Comparison of ENCODE assay signal across 12 cellular contexts in genomic region chr2:199464614-199465352, GRCh38. TPM values are rescaled to one million over a fixed set of nuclear protein-coding genes. Genes with fewer than 3 reads are reported as not detected.
DNase-seq lines count a peak whose midpoint lies in the region; ATAC-seq, FAIRE-seq and TF ChIP-seq lines count a peak whose summit lies in the region.
"Had no signal": no experiment of that assay in that cellular context is flagged by ENCODE, and none has a peak within 500 bp of the region (broad histone marks: within the 10 kb centered on the region; RNA-seq: fewer than 3 reads in every experiment).

No MANE protein-coding gene starts in this region.

- 42% methylated on average over 41 of the region's 44 CpGs for WGBS in HepG2 (ENCODE audit: low lambda C conversion rate)
- WGBS in right lobe of liver (ENCODE audit: insufficient coverage, low coverage, low lambda C conversion rate, missing lambda C conversion rate), result 4% methylated on average over 13 of the region's 44 CpGs
- WGBS in transverse colon (ENCODE audit: low coverage in 1 of 2), 2 donors, result 8 to 11% methylated on average over 8 to 41 of the region's 44 CpGs

- peaks cover 4 to 50% (median 25%) of the 10 kb centered on the region in 7 donors for H3K9me3 Mint-ChIP-seq in naive B cell

- no peak overlapping the region for H2AFZ ChIP-seq in HepG2 (ENCODE audit: low read length)
- H2AFZ ChIP-seq: parathyroid adenoma had no signal

- H3K36me3 Mint-ChIP-seq in naive B cell, result peaks cover 12 to 21% of the 10 kb centered on the region in 2 donors

- peak overlapping the region in 6 of 8 donors; percentile 14 to 75 (median 59) for H3K4me3 Mint-ChIP-seq in naive B cell

- TF ChIP-seq RAD21 in HepG2 (CRISPR knock-in tag; IDR thresholded peaks at IDR 0.05), result no peak

- CTCF ChIA-PET in HepG2 (lab: Yijun Ruan, JAX; ENCODE audit: low intra/inter-chr PET ratio, low total read pairs), result no interaction called here

- H3K9me3 ChIP-seq in HepG2 (ENCODE audit: low read length), result no peaks in the 10 kb centered on the region
- H3K9me3 ChIP-seq in right lobe of liver, result no peaks in the 10 kb centered on the region
- no peaks in the 10 kb centered on the region for H3K9me3 ChIP-seq in transverse colon
- H3K9me3 ChIP-seq in HAP-1, result no peaks in the 10 kb centered on the region

- H3K4me1 ChIP-seq in HepG2 (ENCODE audit: insufficient read depth, low read length) (peaks cover 30% of the 10 kb centered on the region), right lobe of liver (peaks cover 0 to 26% (median 7%) of the 10 kb centered on the region in 4 donors), transverse colon (peaks cover 6 to 55% (median 32%) of the 10 kb centered on the region in 4 donors), HAP-1 (peaks cover 12% of the 10 kb centered on the region)
- H3K4me1 ChIP-seq: parathyroid adenoma had no signal

- H3K4me3 ChIP-seq in HepG2 (replicated peaks in 1 of 3; ENCODE audit: insufficient read depth in 1 of 3, low read depth in 2 of 3, low read length in 3 of 3), result no peak overlapping the region
- H3K4me3 ChIP-seq in right lobe of liver, result no peak overlapping the region
- H3K4me3 ChIP-seq in transverse colon, result peak overlapping the region; percentile 15 to 98 (median 70)
- no peak overlapping the region for H3K4me3 ChIP-seq in HAP-1

- H3K27ac ChIP-seq in HepG2 (ENCODE audit: extremely low read length, insufficient read depth, low read length), result no peak overlapping the region
- H3K27ac ChIP-seq in right lobe of liver, result no peak overlapping the region
- H3K27ac ChIP-seq in cingulate gyrus (ENCODE audit: low read depth, low read length), result peak overlapping the region; percentile 39
- peak overlapping the region; percentile 83 to 90 (median 87) for H3K27ac ChIP-seq in transverse colon
- H3K27ac ChIP-seq: KMS-11, parathyroid adenoma had no signal

- DNase-seq in HepG2 (ENCODE audit: low spot score), result no peak
- DNase-seq in right lobe of liver, result no peak
- no peak for DNase-seq in naive B cell
- DNase-seq in transverse colon, result peak; percentile 44
- no peak for DNase-seq in NCI-H524 (lab: John Stamatoyannopoulos, UW)
- DNase-seq in NCI-H2227 treated with DMSO at 0.1 percent for 48 hours (lab: John Stamatoyannopoulos, UW), result no peak
- DNase-seq in HAP-1 (ENCODE audit: low spot score in 2 of 2), result no peak
- DNase-seq: stimulated activated CD4-positive, alpha-beta T cell treated with anti-CD3 and anti-CD28 coated beads, Interleukin-4, amount 100 ng/mL, for 4 hours had no signal

- in situ Hi-C loops in HepG2 (cut with HindIII; ENCODE audit: extremely low pct_ligation_motif_present, low pct_unique_long_range_greater_than_20kb), result no loop called here
- in situ Hi-C loops in transverse colon (cut with MboI; ENCODE audit: low pct_ligation_motif_present in 1 of 4, low pct_unique_long_range_greater_than_20kb in 1 of 4, low sequenced_read_pairs in 3 of 4), result no loop called here
- in situ Hi-C loops in HAP-1 (cut with MboI; ENCODE audit: low sequenced_read_pairs), result no loop called here

- POLR2A ChIA-PET in HepG2 (lab: Yijun Ruan, JAX), result no interaction called here

- FAIRE-seq in HepG2 (lab: Jason Lieb, UNC), result no peak

- no peaks in the 10 kb centered on the region for H3K79me2 ChIP-seq in HepG2 (ENCODE audit: insufficient read depth, low read length)
- H3K79me2 ChIP-seq: parathyroid adenoma had no signal

- intact Hi-C loops in HepG2 (cut with micrococcal nuclease; ENCODE audit: unreplicated experiment) (loop anchor here (5.0 kb wide), 1 partner anchor 442 kb away; no protein-coding TSS in a partner anchor), right lobe of liver (cut with DNase I) (no loop called here), transverse colon (cut with DNase I; ENCODE audit: low total_unique reads) (no loop called here)

- ATAC-seq in HepG2, result no peak
- ATAC-seq in right lobe of liver, result no peak
- ATAC-seq in naive B cell (ENCODE audit: low read depth in 2 of 2), result no peak
- ATAC-seq: Panc1 had no signal

- TF ChIP-seq POLR2A in HepG2 (IDR thresholded peaks at IDR 0.05; ENCODE audit: insufficient read depth in 1 of 2, low read depth in 2 of 2, low read length in 2 of 2) (no peak), right lobe of liver (IDR thresholded peaks at IDR 0.05) (no peak), transverse colon (IDR thresholded peaks at IDR 0.05) (peak; percentile 36)

- no peak overlapping the region for H3K9ac ChIP-seq in HepG2 (ENCODE audit: insufficient read depth, low read depth, low read length)
- H3K9ac ChIP-seq: KMS-11, parathyroid adenoma had no signal

- peaks cover 20 to 92% of the 10 kb centered on the region in 2 experiments for H3K27me3 ChIP-seq in HepG2 (ENCODE audit: control insufficient read depth in 1 of 2, insufficient read depth in 2 of 2, low read length in 2 of 2)
- H3K27me3 ChIP-seq in right lobe of liver, result peaks cover 20 to 72% of the 10 kb centered on the region in 2 donors
- H3K27me3 ChIP-seq in transverse colon, result peaks cover 100% of the 10 kb centered on the region
- no peaks in the 10 kb centered on the region for H3K27me3 ChIP-seq in HAP-1 (ENCODE audit: low read depth)

- no peak overlapping the region for H3K4me2 ChIP-seq in HepG2 (ENCODE audit: low read depth, low read length)
- H3K4me2 ChIP-seq: KMS-11 had no signal

- 0 out of 2 replicates have a peak, but pooled peaks cover 3% of the 10 kb centered on the region for H4K20me1 ChIP-seq in HepG2 (ENCODE audit: insufficient read depth, low read length)

- peak overlapping the region in 2 of 6 donors; percentile 93 to 96 for H3K27ac Mint-ChIP-seq in naive B cell

- peaks cover 6 to 26% (median 6%) of the 10 kb centered on the region in 3 donors for H3K4me1 Mint-ChIP-seq in naive B cell

- no peak for TF ChIP-seq CTCF in HepG2 (CRISPR knock-in tag; IDR thresholded peaks at IDR 0.05)
- no peak for TF ChIP-seq CTCF in right lobe of liver (IDR thresholded peaks at IDR 0.05)
- no peak for TF ChIP-seq CTCF in transverse colon (IDR thresholded peaks at IDR 0.05)

- H3K36me3 ChIP-seq in HepG2 (replicated peaks in 1 of 2; ENCODE audit: control insufficient read depth in 1 of 2, insufficient read depth in 2 of 2, low read length in 2 of 2) (no peaks in the 10 kb centered on the region), right lobe of liver (no peaks in the 10 kb centered on the region), transverse colon (no peaks in the 10 kb centered on the region), HAP-1 (replicated peaks) (no peaks in the 10 kb centered on the region)

- no TSS peak for BruUV-seq in HepG2 (replicated peaks; lab: Mats Ljungman, UMichigan)

- H3K27me3 Mint-ChIP-seq in naive B cell, result peaks cover 60 to 77% (median 72%) of the 10 kb centered on the region in 3 donors

- no peak for TF ChIP-seq EP300 in HepG2 (IDR thresholded peaks at IDR 0.05; ENCODE audit: low read depth in 2 of 2, low read length in 2 of 2)
- TF ChIP-seq EP300 in HepG2 (CRISPR knock-in tag; IDR thresholded peaks at IDR 0.05; ENCODE audit: borderline replicate concordance), result no peak
- no peak for TF ChIP-seq EP300 in transverse colon (IDR thresholded peaks at IDR 0.05; ENCODE audit: low read depth)

TF ChIP-seq in HepG2, 621 proteins besides CTCF, POLR2A, EP300 and RAD21:
- TF ChIP-seq EZH2 (conservative IDR thresholded peaks at IDR 0.05; ENCODE audit: low read depth, low read length), result peak; percentile 89
- no peak for TF ChIP-seq CEBPG (CRISPR knock-in tag; IDR thresholded peaks at IDR 0.05)

RNA-seq across cellular contexts. Expression of gene SATB2, which starts 7.0 kb away (rescaled TPM):
- total RNA-seq in HepG2 (2016; rRNA removed; fragmentation: Illumina TruSeq; extraction: Trizol) (5.2 and 5.5 TPM in 2 replicates), right lobe of liver (1 to 10 TPM; 3.3 to 8.5 (median 6.0) TPM), transverse colon (100 to 1,000 TPM; 289 to 316 (median 293) TPM)
- total RNA-seq in HepG2 (2016; cell fraction: cytosol; rRNA removed; fragmentation: Illumina TruSeq; extraction: Trizol; ENCODE audit: low read depth), result 33.3 and 40.2 TPM in 2 replicates
- 4.6 and 5.5 TPM in 2 replicates for total RNA-seq in HepG2 (2016; cell fraction: insoluble cytoplasmic fraction; rRNA removed; fragmentation: Illumina TruSeq; extraction: Trizol)
- 10.3 and 11.5 TPM in 2 replicates for total RNA-seq in HepG2 (2016; cell fraction: membrane; rRNA removed; fragmentation: Illumina TruSeq; extraction: Trizol)
- 14.8 and 18.4 TPM in 2 replicates for total RNA-seq in HepG2 (2016; cell fraction: nucleus; rRNA removed; fragmentation: Illumina TruSeq; extraction: Trizol)
- polyA plus RNA-seq in HepG2 (2011; rRNA removed) (2.5 and 4.3 TPM in 2 replicates), naive B cell (ENCODE audit: low read depth in 6 of 6) (not detected)
- polyA plus RNA-seq in HepG2 (2011; cell fraction: cytosol; rRNA removed), result 1.4 and 1.8 TPM in 2 replicates
- polyA plus RNA-seq in HepG2 (2011; cell fraction: nucleus; rRNA removed), result 10.0 and 10.6 TPM in 2 replicates
- 2.3 and 3.7 TPM in 2 replicates for polyA plus RNA-seq in HepG2 (2012)
- 0.33 and 0.40 TPM in 2 replicates for polyA plus RNA-seq in HepG2 (2016; cell fraction: cytosol; fragmentation: Illumina TruSeq; extraction: Trizol; ENCODE audit: low read depth)
- 6.6 and 7.2 TPM in 2 replicates for polyA plus RNA-seq in HepG2 (2016; cell fraction: insoluble cytoplasmic fraction; fragmentation: Illumina TruSeq; extraction: Trizol; ENCODE audit: low read depth)
- polyA plus RNA-seq in HepG2 (2016; cell fraction: membrane; fragmentation: Illumina TruSeq; extraction: Trizol; ENCODE audit: low read depth), result 1.7 and 1.9 TPM in 2 replicates
- polyA plus RNA-seq in HepG2 (2016; cell fraction: nucleus; fragmentation: Illumina TruSeq; extraction: Trizol; ENCODE audit: insufficient read depth, low read depth), result 12.5 and 13.9 TPM in 2 replicates
- polyA minus RNA-seq in HepG2 (2011; rRNA and poly(A)+ RNA removed; ENCODE audit: low replicate concordance), result 4.6 and 7.1 TPM in 2 replicates
- polyA minus RNA-seq in HepG2 (2011; cell fraction: cytosol; rRNA and poly(A)+ RNA removed), result 2.8 and 3.7 TPM in 2 replicates
- 19.8 and 22.8 TPM in 2 replicates for polyA minus RNA-seq in HepG2 (2011; cell fraction: nucleus; rRNA and poly(A)+ RNA removed)

Comparison
In these comparisons a context has a peak if more than half of its experiments do, and no peak if none do; other contexts are left out.
1. H3K27ac ChIP-seq: peak in cingulate gyrus (single experiment) and transverse colon (4 of 4); none in HepG2 (single experiment) and right lobe of liver (0 of 3).
2. H3K4me3 ChIP-seq: peak in transverse colon (4 of 4); none in HepG2 (0 of 3), right lobe of liver (0 of 3) and HAP-1 (single experiment).
3. RNA of gene SATB2, which starts 7.0 kb away (total RNA-seq): 289 to 316 TPM in transverse colon; 3.3 to 8.5 TPM in right lobe of liver and 4.6 to 40.2 TPM in HepG2; every median in the first group is over 4 times any median in the second.